In the genomic region with DNA sequence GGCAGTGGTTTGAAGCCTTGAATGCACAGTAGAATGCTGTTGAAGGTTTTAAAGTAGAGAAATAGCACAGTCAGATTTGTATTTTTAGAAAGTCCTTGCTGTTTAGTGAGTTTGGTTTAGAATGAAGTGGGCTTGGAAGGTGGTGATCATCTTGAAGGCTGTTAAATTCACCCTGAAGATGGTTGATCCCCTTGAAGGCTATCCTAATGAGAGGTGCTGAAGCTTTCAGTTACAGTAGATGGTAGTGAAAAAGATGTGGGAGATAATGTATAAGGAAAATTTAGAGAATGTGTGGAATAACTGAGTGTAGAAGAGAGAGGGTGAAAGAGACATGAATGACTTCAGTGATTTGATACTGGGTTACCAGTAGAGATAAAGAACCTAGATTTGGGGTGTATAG, we compare ENCODE assay signal across 16 cellular contexts.
"Had no signal": no experiment of that assay in that cellular context is flagged by ENCODE, and none has a peak within 500 bp of the region (broad histone marks: within the 10 kb centered on the region; RNA-seq: fewer than 3 reads in every experiment).

No MANE protein-coding gene starts in this region.

- H3K4me1 Mint-ChIP-seq: brain had no signal

- H3K27me3 Mint-ChIP-seq: activated naive CD8-positive, alpha-beta T cell treated with anti-CD3 and anti-CD28 coated beads, Interleukin-2, amount 10 ng/mL, durations not matched to agents 7 days and 5 days; brain had no signal

- H3K9me3 Mint-ChIP-seq: activated naive CD8-positive, alpha-beta T cell treated with anti-CD3 and anti-CD28 coated beads, Interleukin-2, amount 10 ng/mL, durations not matched to agents 7 days and 5 days; brain had no signal

- H3K9me3 ChIP-seq: heart left ventricle, left lung, tibial artery had no signal

- ATAC-seq: activated CD8-positive, alpha-beta T cell treated with anti-CD3 and anti-CD28 coated beads, Interleukin-2, amount 10 ng/mL, durations not matched to agents 7 days and 5 days; left lung; stimulated activated naive CD8-positive, alpha-beta T cell treated with anti-CD3 and anti-CD28 coated beads, Interleukin-15, Interleukin-2, amounts not matched to agents 100 U/mL and 50 U/mL, for 24 hours had no signal

- H3K27ac Mint-ChIP-seq: activated CD8-positive, alpha-beta T cell treated with anti-CD3 and anti-CD28 coated beads, Interleukin-2, amount 10 ng/mL, durations not matched to agents 7 days and 5 days; activated naive CD8-positive, alpha-beta T cell treated with anti-CD3 and anti-CD28 coated beads, Interleukin-2, amount 10 ng/mL, durations not matched to agents 7 days and 5 days; brain; T-helper 1 cell treated with Interleukin-12 subunit alpha and Interleukin-12 subunit beta and Interleukin-4 antibody, amounts not matched to agents 30 μg/mL and 1 μg/mL, for 36 hours had no signal

- H3K4me3 Mint-ChIP-seq: activated CD8-positive, alpha-beta T cell treated with anti-CD3 and anti-CD28 coated beads, Interleukin-2, amount 10 ng/mL, durations not matched to agents 7 days and 5 days; activated naive CD8-positive, alpha-beta T cell treated with anti-CD3 and anti-CD28 coated beads, Interleukin-2, amount 10 ng/mL, durations not matched to agents 7 days and 5 days; brain; T-helper 1 cell treated with Interleukin-12 subunit alpha and Interleukin-12 subunit beta and Interleukin-4 antibody, amounts not matched to agents 30 μg/mL and 1 μg/mL, for 36 hours had no signal

- DNase-seq: activated CD4-positive, alpha-beta T cell treated with anti-CD3 and anti-CD28 coated beads for 48 hours; activated CD8-positive, alpha-beta memory T cell treated with anti-CD3 and anti-CD28 coated beads, Interleukin-2, amount 50 U/mL, for 4 hours; activated CD8-positive, alpha-beta T cell treated with anti-CD3 and anti-CD28 coated beads, Interleukin-2, amount 10 ng/mL, durations not matched to agents 7 days and 5 days; activated naive CD8-positive, alpha-beta T cell treated with anti-CD3 and anti-CD28 coated beads, Interleukin-2, amount 10 ng/mL, durations not matched to agents 7 days and 5 days; anterior cingulate cortex; caudate nucleus; heart left ventricle; left lung; midbrain; occipital lobe; stimulated activated CD8-positive, alpha-beta memory T cell treated with anti-CD3 and anti-CD28 coated beads, Interleukin-4, amount 100 ng/mL, for 48 hours; stimulated activated naive CD8-positive, alpha-beta T cell treated with anti-CD3 and anti-CD28 coated beads, Interleukin-15, Interleukin-2, amounts not matched to agents 100 U/mL and 50 U/mL, for 24 hours; substantia nigra; tibial artery had no signal
